ENCODE assay signal across 15 cellular contexts in the genomic region with DNA sequence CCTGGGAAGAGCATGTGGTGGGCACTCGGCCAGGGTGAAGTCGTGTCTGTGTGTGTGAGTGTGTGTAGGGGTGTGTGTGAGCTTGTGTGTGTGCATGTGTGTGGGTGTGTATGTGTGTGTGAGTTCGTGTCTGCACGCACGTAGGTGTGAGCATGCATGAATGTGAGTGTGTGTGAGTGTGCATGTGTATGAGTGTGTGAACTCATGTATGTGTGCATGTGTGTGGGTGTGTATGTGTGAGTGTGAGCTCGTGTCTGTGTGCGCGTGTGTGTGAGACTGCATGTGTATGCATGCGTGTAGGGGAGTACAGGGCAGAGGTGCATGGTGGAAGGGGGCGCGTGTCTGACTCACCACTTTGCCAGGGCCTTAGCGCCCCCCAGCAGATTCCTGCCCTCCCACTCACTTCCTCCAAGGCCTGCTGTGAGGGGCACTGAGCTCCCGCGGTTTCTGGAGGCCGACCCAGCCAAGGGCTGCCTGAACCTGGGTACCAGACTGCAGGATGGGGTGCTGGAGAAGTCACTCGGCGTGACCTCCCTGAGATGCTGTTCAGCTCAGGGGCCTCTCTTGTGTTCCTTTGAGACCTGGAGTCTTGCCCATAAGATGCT. TPM values are rescaled to one million over a fixed set of nuclear protein-coding genes. Genes with fewer than 3 reads are reported as not detected.
DNase-seq lines count a peak whose midpoint lies in the region; ATAC-seq and TF ChIP-seq lines count a peak whose summit lies in the region.
"Had no signal": no experiment of that assay in that cellular context is flagged by ENCODE, and none has a peak within 500 bp of the region (broad histone marks: within the 10 kb centered on the region; RNA-seq: fewer than 3 reads in every experiment).

No MANE protein-coding gene starts in this region.

- H3K4me1 ChIP-seq in smooth muscle cell (ENCODE audit: low read depth): peaks cover 20% of the 10 kb centered on the region
- H3K4me1 ChIP-seq: body of pancreas had no signal

- peaks cover 19% of the 10 kb centered on the region for H3K9me3 Mint-ChIP-seq in activated CD4-positive, alpha-beta T cell treated with anti-CD3 and anti-CD28 coated beads, Interleukin-2, amount 10 ng/mL, durations not matched to agents 24 days and 14 days
- peaks cover 21% of the 10 kb centered on the region for H3K9me3 Mint-ChIP-seq in activated naive CD8-positive, alpha-beta T cell treated with anti-CD3 and anti-CD28 coated beads, Interleukin-2, amount 50 U/mL, for 24 hours

- peak overlapping the region; percentile 94 for H3K27ac ChIP-seq in smooth muscle cell (ENCODE audit: low read depth)
- H3K27ac ChIP-seq: body of pancreas, neutrophil had no signal

- H3K4me1 Mint-ChIP-seq in activated CD4-positive, alpha-beta T cell treated with anti-CD3 and anti-CD28 coated beads, Interleukin-2, amount 10 ng/mL, durations not matched to agents 24 days and 14 days: peaks cover 67% of the 10 kb centered on the region
- peaks cover 80% of the 10 kb centered on the region for H3K4me1 Mint-ChIP-seq in activated naive CD8-positive, alpha-beta T cell treated with anti-CD3 and anti-CD28 coated beads, Interleukin-2, amount 50 U/mL, for 24 hours

- peaks cover 19% of the 10 kb centered on the region for H3K36me3 Mint-ChIP-seq in activated CD4-positive, alpha-beta T cell treated with anti-CD3 and anti-CD28 coated beads, Interleukin-2, amount 10 ng/mL, durations not matched to agents 24 days and 14 days (ENCODE audit: low read depth)
- peaks cover 36% of the 10 kb centered on the region for H3K36me3 Mint-ChIP-seq in activated naive CD8-positive, alpha-beta T cell treated with anti-CD3 and anti-CD28 coated beads, Interleukin-2, amount 50 U/mL, for 24 hours (ENCODE audit: low read depth)
- H3K36me3 Mint-ChIP-seq: type B pancreatic cell had no signal

- no peaks in the 10 kb centered on the region for H3K27me3 ChIP-seq in smooth muscle cell (ENCODE audit: low read depth)
- H3K27me3 ChIP-seq: body of pancreas had no signal

- TF ChIP-seq CTCF in NB4 (IDR thresholded peaks at IDR 0.05; ENCODE audit: low read depth, low read length): no peak
- TF ChIP-seq CTCF in smooth muscle cell (IDR thresholded peaks at IDR 0.05; ENCODE audit: borderline replicate concordance, insufficient read depth, poor library complexity, severe bottlenecking): no peak

- peak overlapping the region; percentile 38 for H3K4me2 ChIP-seq in smooth muscle cell
- H3K4me2 ChIP-seq: A549 had no signal

- H4K20me1 ChIP-seq in smooth muscle cell (ENCODE audit: low read depth): no peaks in the 10 kb centered on the region

- H2AFZ ChIP-seq in smooth muscle cell (ENCODE audit: low read depth): no peak overlapping the region

- DNase-seq in activated CD4-positive, alpha-beta T cell treated with anti-CD3 and anti-CD28 coated beads, Interleukin-2, amount 10 ng/mL, durations not matched to agents 24 days and 14 days: no peak
- no peak for DNase-seq in activated CD4-positive, alpha-beta T cell treated with anti-CD3 and anti-CD28 coated beads for 48 hours
- DNase-seq in NB4 (ENCODE audit: low read depth) (peak; percentile 57), smooth muscle cell (lab: John Stamatoyannopoulos, UW; ENCODE audit: unreplicated experiment) (no peak), head of caudate nucleus (no peak), DMS 273 (lab: John Stamatoyannopoulos, UW; ENCODE audit: unreplicated experiment) (no peak), Ammon's horn (ENCODE audit: low spot score) (no peak)
- peak; percentile 63 for DNase-seq in activated naive CD8-positive, alpha-beta T cell treated with anti-CD3 and anti-CD28 coated beads, Interleukin-2, amount 50 U/mL, for 24 hours
- DNase-seq: body of pancreas, left cardiac atrium, SW 1271 had no signal

- ATAC-seq in activated naive CD8-positive, alpha-beta T cell treated with anti-CD3 and anti-CD28 coated beads, Interleukin-2, amount 50 U/mL, for 24 hours: peak; percentile 11
- ATAC-seq: body of pancreas had no signal

- TF ChIP-seq POLR2A in NB4 (IDR thresholded peaks at IDR 0.05; ENCODE audit: extremely low read depth, insufficient read length): no peak

- intact Hi-C loops in activated CD4-positive, alpha-beta T cell treated with anti-CD3 and anti-CD28 coated beads, Interleukin-2, amount 10 ng/mL, durations not matched to agents 24 days and 14 days (cut with micrococcal nuclease): loop anchor here (2.0 kb wide), 1 partner anchor 22 kb away; no protein-coding TSS in a partner anchor
- intact Hi-C loops in head of caudate nucleus (cut with DNase I): no loop called here

- peaks cover 15% of the 10 kb centered on the region for H3F3A ChIP-seq in smooth muscle cell (ENCODE audit: low read depth)

- no peaks in the 10 kb centered on the region for H3K27me3 Mint-ChIP-seq in activated CD4-positive, alpha-beta T cell treated with anti-CD3 and anti-CD28 coated beads, Interleukin-2, amount 10 ng/mL, durations not matched to agents 24 days and 14 days
- H3K27me3 Mint-ChIP-seq in activated naive CD8-positive, alpha-beta T cell treated with anti-CD3 and anti-CD28 coated beads, Interleukin-2, amount 50 U/mL, for 24 hours: no peaks in the 10 kb centered on the region

- WGBS in smooth muscle cell (ENCODE audit: low lambda C conversion rate): 46% methylated on average over 14 of the region's 17 CpGs

- H3K4me3 ChIP-seq in NB4 (ENCODE audit: low read depth, low read length): no peak overlapping the region
- no peak overlapping the region for H3K4me3 ChIP-seq in smooth muscle cell
- H3K4me3 ChIP-seq: A549, body of pancreas, skin epidermis had no signal

- no peaks in the 10 kb centered on the region for H3K79me2 ChIP-seq in smooth muscle cell (ENCODE audit: low read depth)

- H3K27ac Mint-ChIP-seq in activated CD4-positive, alpha-beta T cell treated with anti-CD3 and anti-CD28 coated beads, Interleukin-2, amount 10 ng/mL, durations not matched to agents 24 days and 14 days: peak overlapping the region; percentile 87
- peak overlapping the region; percentile 95 for H3K27ac Mint-ChIP-seq in activated naive CD8-positive, alpha-beta T cell treated with anti-CD3 and anti-CD28 coated beads, Interleukin-2, amount 50 U/mL, for 24 hours
- H3K27ac Mint-ChIP-seq: type B pancreatic cell had no signal

- H3K9me3 ChIP-seq in smooth muscle cell (replicated peaks; ENCODE audit: low read depth): peaks cover 7% of the 10 kb centered on the region
- H3K9me3 ChIP-seq: neutrophil had no signal

- H3K4me3 Mint-ChIP-seq in activated CD4-positive, alpha-beta T cell treated with anti-CD3 and anti-CD28 coated beads, Interleukin-2, amount 10 ng/mL, durations not matched to agents 24 days and 14 days: peak overlapping the region; percentile 12
- peak overlapping the region; percentile 80 for H3K4me3 Mint-ChIP-seq in activated naive CD8-positive, alpha-beta T cell treated with anti-CD3 and anti-CD28 coated beads, Interleukin-2, amount 50 U/mL, for 24 hours
- H3K4me3 Mint-ChIP-seq: type B pancreatic cell had no signal

- peak overlapping the region; percentile 68 for H3K9ac ChIP-seq in smooth muscle cell (ENCODE audit: low read depth)

- H3K36me3 ChIP-seq in smooth muscle cell (ENCODE audit: low read depth): no peaks in the 10 kb centered on the region
- H3K36me3 ChIP-seq: neutrophil had no signal

RNA-seq across cellular contexts. Expression of a gene that starts 41.0 kb away (rescaled TPM):
- total RNA-seq in activated CD4-positive, alpha-beta T cell treated with anti-CD3 and anti-CD28 coated beads, Interleukin-2, amount 10 ng/mL, durations not matched to agents 24 days and 14 days: 110 and 112 TPM in 2 replicates
- total RNA-seq in smooth muscle cell: 2.3 and 4.5 TPM in 2 replicates
- polyA plus RNA-seq in smooth muscle cell: 6.5 and 8.2 TPM in 2 replicates

Comparison
In these comparisons a context has a peak if more than half of its experiments do, and no peak if none do; other contexts are left out.
1. DNase-seq: peak in NB4 (single experiment) and activated naive CD8-positive, alpha-beta T cell treated with anti-CD3 and anti-CD28 coated beads, Interleukin-2, amount 50 U/mL, for 24 hours (single experiment); none in activated CD4-positive, alpha-beta T cell treated with anti-CD3 and anti-CD28 coated beads, Interleukin-2, amount 10 ng/mL, durations not matched to agents 24 days and 14 days (single experiment), activated CD4-positive, alpha-beta T cell treated with anti-CD3 and anti-CD28 coated beads for 48 hours (single experiment), smooth muscle cell (single experiment), head of caudate nucleus (0 of 42), DMS 273 (single experiment) and Ammon's horn (single experiment).
2. RNA of a gene that starts 41.0 kb away (total RNA-seq): 110 to 112 TPM in activated CD4-positive, alpha-beta T cell treated with anti-CD3 and anti-CD28 coated beads, Interleukin-2, amount 10 ng/mL, durations not matched to agents 24 days and 14 days; 2.3 to 4.5 TPM in smooth muscle cell; every median in the first group is over 10 times any median in the second.